In the genomic region with DNA sequence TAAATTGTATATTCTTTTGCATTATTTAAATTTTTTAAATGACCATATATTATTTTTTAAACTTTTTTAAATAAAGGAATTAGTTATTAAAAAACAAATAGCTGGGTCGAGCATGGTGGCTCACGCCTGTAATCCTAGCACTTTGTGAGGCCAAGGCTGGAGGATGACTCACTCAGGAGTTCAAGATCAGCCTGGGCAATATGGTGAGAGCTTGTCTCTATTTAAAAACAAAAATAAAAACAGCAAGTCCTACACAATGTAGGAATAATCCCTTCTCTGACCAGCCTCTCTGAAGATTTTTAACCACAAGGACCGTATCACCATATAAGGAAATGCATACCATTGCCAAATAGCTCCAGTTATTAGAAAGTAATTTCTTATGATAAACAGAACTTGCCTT, we compare ENCODE assay signal across 22 cellular contexts.
"Had no signal": no experiment of that assay in that cellular context is flagged by ENCODE, and none has a peak within 500 bp of the region (broad histone marks: within the 10 kb centered on the region; RNA-seq: fewer than 3 reads in every experiment).

No MANE protein-coding gene starts in this region.

- H3K4me1 ChIP-seq: body of pancreas, gastroesophageal sphincter, heart left ventricle, left lung, tibial nerve, uterus had no signal

- H3K4me1 Mint-ChIP-seq: activated CD4-positive, alpha-beta T cell treated with anti-CD3 and anti-CD28 coated beads for 36 hours; activated T-helper 17 cell treated with anti-CD3 and anti-CD28 coated beads, Interleukin-2, amount 50 U/mL, for 72 hours; neural crest cell had no signal

- H3K9me3 ChIP-seq: body of pancreas, gastroesophageal sphincter, heart left ventricle, left lung, tibial nerve, uterus had no signal

- ATAC-seq: activated CD4-positive, alpha-beta T cell treated with anti-CD3 and anti-CD28 coated beads for 36 hours; activated T-helper 17 cell treated with anti-CD3 and anti-CD28 coated beads, Interleukin-2, amount 50 U/mL, for 72 hours; body of pancreas; gastroesophageal sphincter; heart left ventricle; left lung; T-helper 17 cell had no signal

- H3K27ac Mint-ChIP-seq: activated CD4-positive, alpha-beta T cell treated with anti-CD3 and anti-CD28 coated beads for 36 hours; activated naive CD8-positive, alpha-beta T cell treated with anti-CD3 and anti-CD28 coated beads for 36 hours; activated T-helper 17 cell treated with anti-CD3 and anti-CD28 coated beads, Interleukin-2, amount 50 U/mL, for 72 hours; progenitor cell of endocrine pancreas; stimulated activated naive CD8-positive, alpha-beta T cell treated with anti-CD3 and anti-CD28 coated beads, Interleukin-15, Interleukin-2, amounts not matched to agents 100 ng/mL and 50 ng/mL, for 24 hours had no signal

- H3K27me3 ChIP-seq: body of pancreas, gastroesophageal sphincter, heart left ventricle, left lung, tibial nerve, uterus had no signal

- H3K4me3 ChIP-seq: body of pancreas, coronary artery, gastroesophageal sphincter, heart left ventricle, left lung, tibial nerve, uterus had no signal

- H3K27me3 Mint-ChIP-seq: activated CD4-positive, alpha-beta T cell treated with anti-CD3 and anti-CD28 coated beads for 36 hours; activated naive CD8-positive, alpha-beta T cell treated with anti-CD3 and anti-CD28 coated beads for 36 hours; activated T-helper 17 cell treated with anti-CD3 and anti-CD28 coated beads, Interleukin-2, amount 50 U/mL, for 72 hours; naive B cell; progenitor cell of endocrine pancreas; stimulated activated naive CD8-positive, alpha-beta T cell treated with anti-CD3 and anti-CD28 coated beads, Interleukin-15, Interleukin-2, amounts not matched to agents 100 ng/mL and 50 ng/mL, for 24 hours; T-helper 17 cell had no signal

- H3K4me3 Mint-ChIP-seq: activated CD4-positive, alpha-beta T cell treated with anti-CD3 and anti-CD28 coated beads for 36 hours; activated naive CD8-positive, alpha-beta T cell treated with anti-CD3 and anti-CD28 coated beads for 36 hours; activated T-helper 17 cell treated with anti-CD3 and anti-CD28 coated beads, Interleukin-2, amount 50 U/mL, for 72 hours; neural crest cell; stimulated activated naive CD8-positive, alpha-beta T cell treated with anti-CD3 and anti-CD28 coated beads, Interleukin-15, Interleukin-2, amounts not matched to agents 100 ng/mL and 50 ng/mL, for 24 hours; T-helper 17 cell had no signal

- H3K9me3 Mint-ChIP-seq: activated naive CD8-positive, alpha-beta T cell treated with anti-CD3 and anti-CD28 coated beads for 36 hours; activated T-helper 17 cell treated with anti-CD3 and anti-CD28 coated beads, Interleukin-2, amount 50 U/mL, for 72 hours; naive B cell; neural crest cell; stimulated activated naive CD8-positive, alpha-beta T cell treated with anti-CD3 and anti-CD28 coated beads, Interleukin-15, Interleukin-2, amounts not matched to agents 100 ng/mL and 50 ng/mL, for 24 hours had no signal

- H3K27ac ChIP-seq: body of pancreas, coronary artery, gastroesophageal sphincter, heart left ventricle, left lung, tibial nerve, uterus, WERI-Rb-1 had no signal

- DNase-seq: activated CD4-positive, alpha-beta T cell treated with anti-CD3 and anti-CD28 coated beads for 36 hours; activated CD4-positive, alpha-beta T cell treated with anti-CD3 and anti-CD28 coated beads, Interleukin-2, amount 50 U/mL, for 48 hours; activated naive CD4-positive, alpha-beta T cell; activated naive CD8-positive, alpha-beta T cell treated with anti-CD3 and anti-CD28 coated beads for 36 hours; activated T-cell treated with anti-CD3 and anti-CD28 coated beads for 4 hours; body of pancreas; caudate nucleus; heart left ventricle; left lung; naive B cell; stimulated activated CD4-positive, alpha-beta T cell treated with anti-CD3 and anti-CD28 coated beads, Interleukin-12 subunit alpha, Interleukin-12 subunit beta, amount 100 ng/mL, for 4 hours; stimulated activated CD4-positive, alpha-beta T cell treated with anti-CD3 and anti-CD28 coated beads, Interleukin-1b, Interleukin-23, amount 100 ng/mL, for 48 hours; T-helper 17 cell; uterus; WERI-Rb-1 had no signal
